In the genomic region with DNA sequence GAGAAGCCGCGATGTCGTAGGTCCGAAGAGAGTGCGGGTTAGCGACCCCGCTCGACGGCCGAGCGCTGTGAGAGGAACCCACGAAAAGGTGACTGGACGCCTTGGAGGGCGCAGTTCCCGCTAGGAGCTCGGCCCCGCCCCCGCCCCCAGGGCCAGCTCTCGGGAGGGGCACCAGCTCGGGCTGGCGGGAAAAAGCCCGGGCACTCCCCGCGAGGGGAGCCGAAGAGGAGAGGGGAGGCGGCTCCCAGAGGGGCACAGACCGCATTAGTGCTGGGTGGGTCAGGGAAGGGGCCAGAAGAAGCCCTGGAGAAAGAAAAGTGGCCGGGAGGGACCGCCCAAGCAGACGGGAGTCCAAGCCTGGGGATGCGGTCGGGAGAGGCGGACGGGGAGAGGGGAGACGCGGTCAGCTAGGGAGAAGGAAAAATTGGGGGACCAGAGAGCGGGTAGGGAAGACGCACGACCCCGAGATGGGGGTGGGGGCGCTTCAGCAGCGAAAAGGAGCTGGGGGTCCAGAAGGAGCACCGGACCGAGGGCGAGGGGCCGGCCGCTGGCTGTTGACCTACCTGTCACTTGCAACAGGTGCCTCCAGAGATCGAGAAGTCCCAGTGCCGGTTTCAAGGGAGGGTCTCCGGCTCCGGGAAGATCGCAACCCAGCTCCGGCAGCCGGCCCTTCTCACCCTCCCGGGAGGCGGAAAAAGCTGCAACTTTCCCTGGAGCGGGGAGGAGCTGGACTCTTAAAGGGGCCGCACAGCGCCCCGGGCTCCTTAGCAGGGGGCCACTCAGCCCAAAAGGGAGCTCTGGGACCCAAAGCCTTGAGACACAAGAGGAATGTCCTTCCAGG, we compare ENCODE assay signal across 8 cellular contexts. TPM values are rescaled to one million over a fixed set of nuclear protein-coding genes. Genes with fewer than 3 reads are reported as not detected.
DNase-seq lines count a peak whose midpoint lies in the region; ATAC-seq and TF ChIP-seq lines count a peak whose summit lies in the region.

A gene (minus strand): TSS at position 681 of the 841 bp plus-strand sequence. CDS start 30,084 bp downstream, outside the sequence.

- TF ChIP-seq EP300 in tibial nerve (IDR thresholded peaks at IDR 0.05): peak in 1 of 2 donors; percentile 20

- DNase-seq in AG08395 (ENCODE audit: low spot score) (peak; percentile 54), coronary artery (ENCODE audit: low spot score) (no peak), lower leg skin (ENCODE audit: low spot score in 2 of 2) (peak in 1 of 2 donors; percentile 87), tibial nerve (ENCODE audit: low spot score in 2 of 2) (peak in 1 of 2 donors; percentile 28)
- no peak for DNase-seq in stimulated activated naive CD4-positive, alpha-beta T cell treated with Interleukin-2 at 50 U/mL for 16 hours (lab: John Stamatoyannopoulos, UW)

- ATAC-seq in GM19324 (IDR thresholded peaks at IDR 0.05; ENCODE audit: low FRiP score, unreplicated experiment): no peak
- no peak for ATAC-seq in HG03039 (IDR thresholded peaks at IDR 0.05; ENCODE audit: unreplicated experiment)

- TF ChIP-seq POLR2A in lower leg skin (IDR thresholded peaks at IDR 0.05): no peak
- peak in 1 of 2 donors; percentile 26 for TF ChIP-seq POLR2A in tibial nerve (IDR thresholded peaks at IDR 0.05)

- H3K27me3 ChIP-seq in HUES48 (ENCODE audit: control insufficient read depth, insufficient read depth, low read length) (peaks cover 55% of the 10 kb centered on the region), tibial nerve (peaks cover 0 to 16% of the 10 kb centered on the region in 2 donors)

- H3K9ac ChIP-seq in HUES48 (ENCODE audit: low read depth, low read length): no peak within 1 kb of the TSS

- intact Hi-C loops in lower leg skin (cut with DNase I; ENCODE audit: low total_unique reads): no loop called here

- H3K4me1 ChIP-seq in HUES48 (ENCODE audit: control insufficient read depth, insufficient read depth, low read length) (no peaks in the 10 kb centered on the region), tibial nerve (no peaks in the 10 kb centered on the region)

- H3K36me3 ChIP-seq in HUES48 (ENCODE audit: control insufficient read depth, insufficient read depth, low read length) (no peaks in the 10 kb centered on the region), tibial nerve (no peaks in the 10 kb centered on the region)

- H3K9me3 ChIP-seq in HUES48 (ENCODE audit: control insufficient read depth, insufficient read depth, low read length): no peaks in the 10 kb centered on the region
- no peaks in the 10 kb centered on the region for H3K9me3 ChIP-seq in tibial nerve

- WGBS in lower leg skin, 2 donors: 1 to 40% methylated on average over 42 to 59 of the region's 60 CpGs
- WGBS in tibial nerve, 2 donors: 6 to 37% methylated on average over 7 to 60 of the region's 60 CpGs

- TF ChIP-seq CTCF in coronary artery (IDR thresholded peaks at IDR 0.05): no peak
- TF ChIP-seq CTCF in lower leg skin (IDR thresholded peaks at IDR 0.05): no peak
- no peak for TF ChIP-seq CTCF in tibial nerve (IDR thresholded peaks at IDR 0.05)

- H3K4me3 ChIP-seq in HUES48 (ENCODE audit: low read depth, low read length) (peak within 1 kb of the TSS; percentile 83), coronary artery (peak within 1 kb of the TSS; percentile 73), lower leg skin (ENCODE audit: low read depth, poor library complexity, severe bottlenecking) (peak within 1 kb of the TSS; percentile 55), tibial nerve (peak within 1 kb of the TSS; percentile 53 to 81 (median 70))

- H3K27ac ChIP-seq in HUES48 (ENCODE audit: low read depth, low read length) (no peak within 1 kb of the TSS), coronary artery (peak within 1 kb of the TSS in 1 of 2 donors; percentile 48), tibial nerve (peak within 1 kb of the TSS; percentile 7 to 87 (median 58))

RNA-seq across cellular contexts. Expression of the gene that starts here (rescaled TPM):
- total RNA-seq in lower leg skin (1 to 10 TPM; 1.7 to 6.4 (median 4.0) TPM), tibial nerve (100 to 1,000 TPM in 1 of 4 donors, 10 to 100 TPM in 3; 32.9 to 338 (median 52.6) TPM)

Comparison
In these comparisons a context has a peak if more than half of its experiments do, and no peak if none do; other contexts are left out.
1. RNA of the gene that starts here (total RNA-seq): 32.9 to 338 TPM in tibial nerve; 1.7 to 6.4 TPM in lower leg skin; every median in the first group is over 4 times any median in the second.
2. Peak in every context shown above with its lines, with median percentiles within 50 percentile points of each other: H3K4me3 ChIP-seq.